ENCODE assay signal across 26 cellular contexts in genomic region chr3:171204942-171205341, GRCh38.
"Had no signal": no experiment of that assay in that cellular context is flagged by ENCODE, and none has a peak within 500 bp of the region (broad histone marks: within the 10 kb centered on the region; RNA-seq: fewer than 3 reads in every experiment).

No MANE protein-coding gene starts in this region.

- DNase-seq: activated B cell treated with CpG ODN at 0.5 μM for 24 hours; activated CD4-positive, alpha-beta memory T cell treated with anti-CD3 and anti-CD28 coated beads for 36 hours; activated CD4-positive, alpha-beta T cell treated with anti-CD3 and anti-CD28 coated beads for 4 hours; activated gamma-delta T cell treated with Interleukin-2 at 50 U/mL for 16 hours; activated T-cell treated with anti-CD3 and anti-CD28 coated beads for 4 hours; adrenal gland; dorsolateral prefrontal cortex; erythroblast; heart right ventricle; kidney glomerular epithelial cell; left ventricle myocardium superior; nucleus accumbens; posterior cingulate gyrus; retina; stimulated activated CD4-positive, alpha-beta T cell treated with anti-CD3 and anti-CD28 coated beads, Interleukin-12 subunit alpha, Interleukin-12 subunit beta, amount 100 ng/mL, for 4 hours; stimulated activated CD4-positive, alpha-beta T cell treated with anti-CD3 and anti-CD28 coated beads, Interleukin-2, amount 100 ng/mL, for 24 hours; stimulated activated naive CD4-positive, alpha-beta T cell treated with Interleukin-2 at 50 U/mL for 16 hours; SW 1271; tibial artery; uterus had no signal

- H3K27ac ChIP-seq: adrenal gland, breast epithelium, dorsolateral prefrontal cortex, heart right ventricle, tibial artery, uterus had no signal

- H3K9me3 ChIP-seq: adrenal gland, breast epithelium, tibial artery, uterus had no signal

- H3K27me3 ChIP-seq: adrenal gland, breast epithelium, dorsolateral prefrontal cortex, heart right ventricle, tibial artery, uterus had no signal

- H3K4me1 ChIP-seq: adrenal gland, breast epithelium, uterus had no signal

- H3K27ac Mint-ChIP-seq: activated B cell treated with CpG ODN at 0.5 μM for 24 hours; activated CD4-positive, alpha-beta memory T cell treated with anti-CD3 and anti-CD28 coated beads for 36 hours; activated T-helper 1 cell treated with anti-CD3 and anti-CD28 coated beads, Interleukin-12 subunit alpha, Interleukin-12 subunit beta, Interleukin-2, Interleukin-4 antibody, amounts not matched to agents 30 ng/mL and 10 ng/mL and 1 ng/mL, durations not matched to agents 14 hours and 24 hours and 36 hours had no signal

- H3K9me3 Mint-ChIP-seq: activated B cell treated with CpG ODN at 0.5 μM for 24 hours; activated CD4-positive, alpha-beta memory T cell treated with anti-CD3 and anti-CD28 coated beads for 36 hours; activated naive CD4-positive, alpha-beta T cell treated with anti-CD3 and anti-CD28 coated beads, Interleukin-2, amount 50 U/mL, for 72 hours; activated T-helper 1 cell treated with anti-CD3 and anti-CD28 coated beads, Interleukin-12 subunit alpha, Interleukin-12 subunit beta, Interleukin-2, Interleukin-4 antibody, amounts not matched to agents 30 ng/mL and 10 ng/mL and 1 ng/mL, durations not matched to agents 14 hours and 24 hours and 36 hours; natural killer cell treated with Interleukin-12 subunit alpha and Interleukin-12 subunit beta and Interleukin-15 and Interleukin-18, amount 100 ng/mL, for 72 hours had no signal

- H3K27me3 Mint-ChIP-seq: activated B cell treated with CpG ODN at 0.5 μM for 24 hours; activated CD4-positive, alpha-beta memory T cell treated with anti-CD3 and anti-CD28 coated beads for 36 hours; natural killer cell treated with Interleukin-12 subunit alpha and Interleukin-12 subunit beta and Interleukin-15 and Interleukin-18, amount 100 ng/mL, for 72 hours had no signal

- H3K36me3 ChIP-seq: adrenal gland, breast epithelium, heart right ventricle, tibial artery, uterus had no signal

- H3K4me3 Mint-ChIP-seq: activated B cell treated with CpG ODN at 0.5 μM for 24 hours; activated CD4-positive, alpha-beta memory T cell treated with anti-CD3 and anti-CD28 coated beads for 36 hours; activated T-helper 1 cell treated with anti-CD3 and anti-CD28 coated beads, Interleukin-12 subunit alpha, Interleukin-12 subunit beta, Interleukin-2, Interleukin-4 antibody, amounts not matched to agents 30 ng/mL and 10 ng/mL and 1 ng/mL, durations not matched to agents 14 hours and 24 hours and 36 hours; natural killer cell treated with Interleukin-12 subunit alpha and Interleukin-12 subunit beta and Interleukin-15 and Interleukin-18, amount 100 ng/mL, for 72 hours had no signal

- FAIRE-seq: astrocyte, TTC549 had no signal

- H3K4me1 Mint-ChIP-seq: activated B cell treated with CpG ODN at 0.5 μM for 24 hours had no signal

- H3K4me3 ChIP-seq: adrenal gland, breast epithelium, dorsolateral prefrontal cortex, heart right ventricle, tibial artery, uterus had no signal
